19 cellular contexts compared by ENCODE assay signal in the genomic region with DNA sequence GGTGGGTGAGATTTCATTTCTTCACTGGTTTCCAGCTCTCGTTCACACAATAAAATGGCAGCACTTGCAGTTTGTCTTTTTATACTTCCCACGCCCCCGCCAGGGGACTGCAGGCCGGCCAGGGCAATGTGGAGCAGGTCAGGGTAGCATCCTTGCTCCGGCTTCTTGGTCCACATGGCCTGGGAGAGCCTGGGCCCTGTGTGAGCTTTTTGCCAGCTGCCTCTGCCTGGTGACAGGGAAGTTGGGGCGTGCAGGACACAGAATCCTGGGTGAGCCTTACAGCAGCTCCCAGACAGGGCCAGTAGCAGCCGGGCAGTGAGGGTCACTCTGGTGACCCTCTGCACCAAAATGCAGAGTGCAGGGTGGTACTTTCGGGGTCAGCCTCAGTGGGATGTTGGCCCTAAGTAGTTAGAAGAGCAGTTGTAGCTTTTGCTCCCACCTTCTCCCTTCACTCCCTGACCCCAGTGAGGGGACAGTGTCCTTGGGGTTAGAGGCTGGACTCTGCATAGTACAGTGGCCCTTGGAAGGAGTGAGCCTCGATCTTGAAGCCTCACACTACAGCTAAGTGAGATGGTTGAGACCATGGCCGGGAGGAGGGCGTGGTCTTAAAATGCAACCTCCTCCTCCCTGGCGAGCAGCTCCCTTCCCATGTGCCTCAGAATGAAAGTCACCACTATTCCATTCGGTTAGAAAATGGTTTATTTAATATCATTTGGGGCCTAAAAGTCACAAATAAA. TPM values are rescaled to one million over a fixed set of nuclear protein-coding genes. Genes with fewer than 3 reads are reported as not detected.
DNase-seq lines count a peak whose midpoint lies in the region; TF ChIP-seq lines count a peak whose summit lies in the region.
"Had no signal": no experiment of that assay in that cellular context is flagged by ENCODE, and none has a peak within 500 bp of the region (broad histone marks: within the 10 kb centered on the region; RNA-seq: fewer than 3 reads in every experiment).

No MANE protein-coding gene starts in this region.

- H3K36me3 ChIP-seq in muscle layer of colon (ENCODE audit: insufficient read depth, low read length): peaks cover 58% of the 10 kb centered on the region

- no peak overlapping the region for H3K4me3 ChIP-seq in muscle layer of colon (ENCODE audit: low read depth in 1 of 2, low read length in 2 of 2)
- H3K4me3 ChIP-seq: skin epidermis had no signal

- H3K4me3 Mint-ChIP-seq in HFFc6 (no peak overlapping the region), nephron progenitor cell (no peak overlapping the region)
- H3K4me3 Mint-ChIP-seq: activated CD8-positive, alpha-beta T cell treated with anti-CD3 and anti-CD28 coated beads for 36 hours; stimulated activated naive CD8-positive, alpha-beta T cell treated with anti-CD3 and anti-CD28 coated beads, Interleukin-15, Interleukin-2, amounts not matched to agents 100 ng/mL and 50 ng/mL, for 24 hours had no signal

- peak overlapping the region; percentile 22 for H3K9ac ChIP-seq in muscle layer of colon (ENCODE audit: low read length)

- no peaks in the 10 kb centered on the region for H3K9me3 ChIP-seq in muscle layer of colon (ENCODE audit: low read length)
- H3K9me3 ChIP-seq: Caco-2 had no signal

- H3K4me1 ChIP-seq in muscle layer of colon (ENCODE audit: insufficient read depth, low read length): peaks cover 32% of the 10 kb centered on the region
- H3K4me1 ChIP-seq: Caco-2 had no signal

- no peaks in the 10 kb centered on the region for H3K27me3 ChIP-seq in muscle layer of colon (ENCODE audit: control insufficient read depth in 1 of 2, insufficient read depth in 2 of 2, low read length in 2 of 2)

- H3K27me3 Mint-ChIP-seq in HFFc6 (ENCODE audit: insufficient read depth) (no peaks in the 10 kb centered on the region), nephron progenitor cell (ENCODE audit: low read depth, poor library complexity) (no peaks in the 10 kb centered on the region)
- H3K27me3 Mint-ChIP-seq: activated CD8-positive, alpha-beta T cell treated with anti-CD3 and anti-CD28 coated beads for 36 hours; stimulated activated naive CD8-positive, alpha-beta T cell treated with anti-CD3 and anti-CD28 coated beads, Interleukin-15, Interleukin-2, amounts not matched to agents 100 ng/mL and 50 ng/mL, for 24 hours had no signal

- H3K36me3 Mint-ChIP-seq in HFFc6 (ENCODE audit: low read depth): peaks cover 11% of the 10 kb centered on the region; the same call in 1 of the 2 replicates
- peaks cover 49% of the 10 kb centered on the region for H3K36me3 Mint-ChIP-seq in nephron progenitor cell (ENCODE audit: low read depth)

- DNase-seq in activated gamma-delta T cell treated with Interleukin-2 at 50 U/mL for 16 hours: peak; percentile 3
- DNase-seq in activated gamma-delta T cell (lab: John Stamatoyannopoulos, UW): no peak
- DNase-seq in epithelial cell of prostate (ENCODE audit: low read depth, low spot score): no peak
- DNase-seq in HFFc6: no peak
- no peak for DNase-seq in GF-D8 (lab: John Stamatoyannopoulos, UW)
- DNase-seq in nephron progenitor cell: no peak
- DNase-seq: 8988T; activated CD8-positive, alpha-beta T cell treated with anti-CD3 and anti-CD28 coated beads for 36 hours; HCEC 1CT; MV-4-11; NCI-H187 treated with DMSO at 0.1 percent for 48 hours; OCI-M1; stimulated activated CD4-positive, alpha-beta T cell treated with anti-CD3 and anti-CD28 coated beads, Interleukin-4, amount 100 ng/mL, for 1 hour had no signal

- H3K27ac ChIP-seq in epithelial cell of prostate (peak overlapping the region; percentile 6), muscle layer of colon (ENCODE audit: low read depth, low read length) (peak overlapping the region; percentile 43), temporal lobe (ENCODE audit: low read depth, low read length) (peak overlapping the region; percentile 88)
- H3K27ac ChIP-seq: skin epidermis had no signal

- no peak overlapping the region for H3K27ac Mint-ChIP-seq in HFFc6
- no peak overlapping the region for H3K27ac Mint-ChIP-seq in nephron progenitor cell
- H3K27ac Mint-ChIP-seq: activated CD8-positive, alpha-beta T cell treated with anti-CD3 and anti-CD28 coated beads for 36 hours; stimulated activated naive CD8-positive, alpha-beta T cell treated with anti-CD3 and anti-CD28 coated beads, Interleukin-15, Interleukin-2, amounts not matched to agents 100 ng/mL and 50 ng/mL, for 24 hours had no signal

- TF ChIP-seq CTCF in HFFc6 (IDR thresholded peaks at IDR 0.05) (no peak), nephron progenitor cell (IDR thresholded peaks at IDR 0.05) (no peak)

- H3K4me1 Mint-ChIP-seq in HFFc6 (ENCODE audit: low read depth) (no peaks in the 10 kb centered on the region), nephron progenitor cell (no peaks in the 10 kb centered on the region)

- no peaks in the 10 kb centered on the region for H3K9me3 Mint-ChIP-seq in HFFc6
- no peaks in the 10 kb centered on the region for H3K9me3 Mint-ChIP-seq in nephron progenitor cell
- H3K9me3 Mint-ChIP-seq: activated CD8-positive, alpha-beta T cell treated with anti-CD3 and anti-CD28 coated beads for 36 hours; activated naive CD4-positive, alpha-beta T cell treated with anti-CD3 and anti-CD28 coated beads, Interleukin-2, amount 50 U/mL, for 72 hours; stimulated activated naive CD8-positive, alpha-beta T cell treated with anti-CD3 and anti-CD28 coated beads, Interleukin-15, Interleukin-2, amounts not matched to agents 100 ng/mL and 50 ng/mL, for 24 hours had no signal

RNA-seq across cellular contexts. Expression of a gene that starts 23.8 kb away (rescaled TPM):
- 62.4 TPM for total RNA-seq in temporal lobe
- total RNA-seq in HFFc6 (2021; fragmentation: NEBNext Ultra II Directional; extraction: Animal tissue kit (Norgen Biotek cat#: 25700)): 10 to 100 TPM; 65.4 to 75.6 (median 70.2) TPM

Comparison
In these comparisons a context has a peak if more than half of its experiments do, and no peak if none do; other contexts are left out.
1. H3K27ac ChIP-seq: peak in every context shown above with its lines; median percentile 88 in temporal lobe; 43 in muscle layer of colon; 6 in epithelial cell of prostate.